ENCODE assay signal across 9 cellular contexts in the genomic region with DNA sequence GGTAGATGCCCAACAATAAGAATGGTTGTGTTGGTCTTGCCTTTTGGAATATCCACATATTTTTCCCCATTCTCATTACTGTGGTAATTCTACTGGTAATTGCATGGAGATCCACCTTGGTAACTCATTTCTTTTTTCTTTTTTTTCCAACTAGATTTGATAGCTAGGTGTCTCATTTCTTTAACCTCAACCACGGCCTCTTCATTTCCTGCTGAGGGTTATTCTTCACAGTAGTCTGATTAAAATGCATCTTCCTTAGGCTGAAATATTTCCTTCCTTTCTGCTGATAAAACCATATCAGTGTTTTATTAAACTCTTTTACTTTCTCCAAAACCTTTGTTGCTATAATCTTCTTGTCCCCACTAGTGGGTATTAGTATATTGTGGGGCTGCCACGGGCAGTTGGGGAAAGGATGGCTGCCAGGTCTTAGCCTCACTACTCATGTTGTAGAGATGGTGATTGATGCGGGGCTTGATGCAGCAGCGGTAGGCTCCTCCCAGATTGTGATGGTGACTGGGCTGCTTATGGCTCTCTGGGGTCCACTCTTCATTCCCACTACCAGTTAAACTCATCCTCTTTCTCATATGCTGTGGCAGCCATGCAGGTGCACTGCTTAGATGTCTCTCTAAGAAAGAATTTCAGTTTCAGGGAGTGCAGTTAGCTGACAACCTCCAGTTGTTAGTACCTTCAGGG. TPM values are rescaled to one million over a fixed set of nuclear protein-coding genes. Genes with fewer than 3 reads are reported as not detected.
DNase-seq lines count a peak whose midpoint lies in the region; ATAC-seq and TF ChIP-seq lines count a peak whose summit lies in the region.
"Had no signal": no experiment of that assay in that cellular context is flagged by ENCODE, and none has a peak within 500 bp of the region (broad histone marks: within the 10 kb centered on the region; RNA-seq: fewer than 3 reads in every experiment).

No MANE protein-coding gene starts in this region.

- no peak overlapping the region for H3K4me3 ChIP-seq in Jurkat, Clone E6-1 (ENCODE audit: low read length)
- no peak overlapping the region for H3K4me3 ChIP-seq in H7 (ENCODE audit: insufficient read depth, low read depth, low read length)
- no peak overlapping the region for H3K4me3 ChIP-seq in sigmoid colon

- intact Hi-C loops in sigmoid colon (cut with DNase I), result no loop called here

- peak overlapping the region; percentile 28 to 85 (median 76) for H3K27ac Mint-ChIP-seq in naive B cell
- H3K27ac Mint-ChIP-seq: mesothelial cell of epicardium, type B pancreatic cell had no signal

- H3K9me3 ChIP-seq in sigmoid colon, result no peaks in the 10 kb centered on the region

- no peak for TF ChIP-seq CTCF in sigmoid colon (IDR thresholded peaks at IDR 0.05)

- peak; percentile 78 for ATAC-seq in GM18909 (IDR thresholded peaks at IDR 0.05; ENCODE audit: poor library complexity, unreplicated experiment)
- peak; percentile 53 for ATAC-seq in GM21737 (IDR thresholded peaks at IDR 0.05; ENCODE audit: unreplicated experiment)
- no peak for ATAC-seq in naive B cell (ENCODE audit: low read depth in 2 of 2)

- peaks cover 34 to 55% (median 53%) of the 10 kb centered on the region in 3 donors for H3K4me1 Mint-ChIP-seq in naive B cell
- H3K4me1 Mint-ChIP-seq: mesothelial cell of epicardium had no signal

- peak overlapping the region in 2 of 8 donors; percentile 39 to 57 for H3K4me3 Mint-ChIP-seq in naive B cell
- H3K4me3 Mint-ChIP-seq: mesothelial cell of epicardium, type B pancreatic cell had no signal

- TF ChIP-seq EP300 in sigmoid colon (IDR thresholded peaks at IDR 0.05), result no peak

- no peaks in the 10 kb centered on the region for H3K36me3 Mint-ChIP-seq in naive B cell

- no peaks in the 10 kb centered on the region for H3K9me3 Mint-ChIP-seq in naive B cell

- H3K27me3 ChIP-seq in H7 (ENCODE audit: control insufficient read depth, insufficient read depth, low read length) (no peaks in the 10 kb centered on the region), sigmoid colon (no peaks in the 10 kb centered on the region)

- H3K27me3 Mint-ChIP-seq in naive B cell, result no peaks in the 10 kb centered on the region
- H3K27me3 Mint-ChIP-seq: type B pancreatic cell had no signal

- peak; percentile 40 for DNase-seq in Jurkat, Clone E6-1 (ENCODE audit: low read depth, low spot score)
- DNase-seq in naive B cell (no peak), H7 (no peak), sigmoid colon (no peak), DMS53 (lab: John Stamatoyannopoulos, UW) (no peak)

- H3K36me3 ChIP-seq in H7 (replicated peaks; ENCODE audit: control insufficient read depth, insufficient read depth, low read length), result no peaks in the 10 kb centered on the region
- H3K36me3 ChIP-seq in sigmoid colon, result no peaks in the 10 kb centered on the region

- no peak for TF ChIP-seq POLR2A in sigmoid colon (IDR thresholded peaks at IDR 0.05)

- WGBS in sigmoid colon, 2 donors, result 78 to 91% methylated on average over 4 of the region's 4 CpGs

- no peaks in the 10 kb centered on the region for H3K4me1 ChIP-seq in sigmoid colon

- H3K27ac ChIP-seq in sigmoid colon, result no peak overlapping the region

RNA-seq across cellular contexts. Expression of a gene that starts 35.9 kb away (rescaled TPM):
- 72.3 TPM for polyA plus RNA-seq in Jurkat, Clone E6-1 (2012; ENCODE audit: insufficient read depth, insufficient read length)
- polyA plus RNA-seq in naive B cell (ENCODE audit: low read depth in 6 of 6) (10 to 100 TPM; 65.4 to 91.7 (median 86.3) TPM), sigmoid colon (10 to 100 TPM; 10.2 to 22.0 (median 16.6) TPM)
- 49.6 and 68.9 TPM in 2 replicates for total RNA-seq in H7 (2014; rRNA removed; shearing (Covaris generic))
- 10 to 100 TPM; 29.6 to 41.7 (median 30.9) TPM for total RNA-seq in sigmoid colon

Comparison
In these comparisons a context has a peak if more than half of its experiments do, and no peak if none do; other contexts are left out.
1. ATAC-seq: peak in GM18909 (single experiment) and GM21737 (single experiment); none in naive B cell (0 of 2).